1 cellular context compared by ENCODE assay signal in genomic region chr5:11038772-11039171, GRCh38.
TF ChIP-seq lines count a peak whose summit lies in the region.

No MANE protein-coding gene starts in this region.

TF ChIP-seq in GM12878, 131 proteins besides CTCF, POLR2A, EP300 and RAD21 (continued from another document and continues in another):
- TF ChIP-seq ZNF687 (IDR thresholded peaks at IDR 0.05) (peak; percentile 63; the same call in 1 of the 2 replicates), CHD2 (IDR thresholded peaks at IDR 0.05; ENCODE audit: borderline replicate concordance, low read depth, low read length) (no peak), MYB (IDR thresholded peaks at IDR 0.05; ENCODE audit: borderline replicate concordance, low read depth, low read length) (no peak), ZBTB40 (IDR thresholded peaks at IDR 0.05; ENCODE audit: borderline replicate concordance) (no peak), ZNF207 (IDR thresholded peaks at IDR 0.05; ENCODE audit: borderline replicate concordance) (no peak), ASH2L (IDR thresholded peaks at IDR 0.05; ENCODE audit: borderline replicate concordance, low read depth) (no peak), JUNB (IDR thresholded peaks at IDR 0.05) (no peak), GABPA (IDR thresholded peaks at IDR 0.05; ENCODE audit: low read depth) (no peak), NFXL1 (IDR thresholded peaks at IDR 0.05; ENCODE audit: borderline replicate concordance) (no peak), SREBF1 (IDR thresholded peaks at IDR 0.05; ENCODE audit: low read length) (no peak), ZNF217 (IDR thresholded peaks at IDR 0.05) (no peak), USF1 (IDR thresholded peaks at IDR 0.05; ENCODE audit: borderline replicate concordance, extremely low read length, insufficient read depth, low read depth, low read length) (no peak), SPI1 (IDR thresholded peaks at IDR 0.05; ENCODE audit: borderline replicate concordance, insufficient read depth, low read depth, low read length) (no peak), BHLHE40 (IDR thresholded peaks at IDR 0.05; ENCODE audit: borderline replicate concordance in 1 of 2, low read depth in 2 of 2, low read length in 1 of 2) (peak in 1 of 2 experiments; percentile 48; a peak in 2 of 4 replicates), ZSCAN29 (IDR thresholded peaks at IDR 0.05) (no peak), TCF12 (IDR thresholded peaks at IDR 0.05; ENCODE audit: low read depth, low read length) (peak; percentile 37; the same call in 1 of the 2 replicates), HDGF (IDR thresholded peaks at IDR 0.05) (no peak), STAT3 (IDR thresholded peaks at IDR 0.05; ENCODE audit: low read depth, low read length) (no peak), ZBTB4 (CRISPR knock-in tag; IDR thresholded peaks at IDR 0.05) (no peak), NR2C1 (IDR thresholded peaks at IDR 0.05) (no peak), BCL3 (IDR thresholded peaks at IDR 0.05; ENCODE audit: borderline replicate concordance, insufficient read depth, low read depth, low read length, poor library complexity, severe bottlenecking) (no peak), TAF1 (IDR thresholded peaks at IDR 0.05; ENCODE audit: borderline replicate concordance, low read depth, low read length) (no peak), MEF2A (IDR thresholded peaks at IDR 0.05; ENCODE audit: insufficient read depth, low read depth, low read length) (0 out of 2 replicates have a peak, but pooled peaks have one; percentile 33), ZBTB33 (IDR thresholded peaks at IDR 0.05) (no peak), ATF7 (IDR thresholded peaks at IDR 0.05; ENCODE audit: low read depth) (peak; percentile 15; the same call in 1 of the 2 replicates), FOXM1 (IDR thresholded peaks at IDR 0.05; ENCODE audit: low read depth, low read length) (no peak), RCOR1 (conservative IDR thresholded peaks at IDR 0.05; ENCODE audit: low read depth, low read length) (no peak), FOXK2 (IDR thresholded peaks at IDR 0.05) (no peak), RBBP5 (conservative IDR thresholded peaks at IDR 0.05) (no peak), CHD4 (IDR thresholded peaks at IDR 0.05) (no peak), NR2F1 (conservative IDR thresholded peaks at IDR 0.05) (no peak), GATAD2B (conservative IDR thresholded peaks at IDR 0.05; ENCODE audit: low read depth) (no peak), SMC3 (IDR thresholded peaks at IDR 0.05; ENCODE audit: borderline replicate concordance, low read length) (no peak), STAT1 (conservative IDR thresholded peaks at IDR 0.05) (no peak), HDAC2 (IDR thresholded peaks at IDR 0.05) (no peak), NRF1 (conservative IDR thresholded peaks at IDR 0.05; ENCODE audit: low read depth, low read length) (no peak), CBX5 (IDR thresholded peaks at IDR 0.05; ENCODE audit: low read depth) (no peak), SIX5 (IDR thresholded peaks at IDR 0.05; ENCODE audit: low read depth, low read length, severe bottlenecking) (no peak), MTA2 (IDR thresholded peaks at IDR 0.05; ENCODE audit: low read depth) (no peak), RELB (IDR thresholded peaks at IDR 0.05; ENCODE audit: low read depth) (no peak), IRF5 (IDR thresholded peaks at IDR 0.05; ENCODE audit: borderline replicate concordance) (no peak)
